Comparison of ENCODE assay signal across 12 cellular contexts in genomic region chr16:20807822-20808207, GRCh38. TPM values are rescaled to one million over a fixed set of nuclear protein-coding genes. Genes with fewer than 3 reads are reported as not detected.
A peak's percentile ranks its signal among the peaks of the same experiment; 100 is the strongest.
DNase-seq lines count a peak whose midpoint lies in the region; ATAC-seq and TF ChIP-seq lines count a peak whose summit lies in the region.
"Had no signal": no experiment of that assay in that cellular context is flagged by ENCODE, and none has a peak within 500 bp of the region (broad histone marks: within the 10 kb centered on the region; RNA-seq: fewer than 3 reads in every experiment).

No MANE protein-coding gene starts in this region.

- peak overlapping the region; percentile 99 for H3K4me3 Mint-ChIP-seq in activated naive CD4-positive, alpha-beta T cell treated with anti-CD3 and anti-CD28 coated beads, Interleukin-2, amount 50 U/mL, for 24 hours
- peak overlapping the region; percentile 97 for H3K4me3 Mint-ChIP-seq in endothelial cell (ENCODE audit: unreplicated experiment)
- H3K4me3 Mint-ChIP-seq in stimulated activated naive CD8-positive, alpha-beta T cell treated with anti-CD3 and anti-CD28 coated beads, Interleukin-15, amount 100 ng/mL, for 72 hours = peak overlapping the region; percentile 95 to 97

- peak overlapping the region; percentile 55 for H3K27ac Mint-ChIP-seq in activated naive CD4-positive, alpha-beta T cell treated with anti-CD3 and anti-CD28 coated beads, Interleukin-2, amount 50 U/mL, for 24 hours
- no peak overlapping the region for H3K27ac Mint-ChIP-seq in endothelial cell (ENCODE audit: unreplicated experiment)
- peak overlapping the region; percentile 98 to 99 for H3K27ac Mint-ChIP-seq in stimulated activated naive CD8-positive, alpha-beta T cell treated with anti-CD3 and anti-CD28 coated beads, Interleukin-15, amount 100 ng/mL, for 72 hours

- no peak for TF ChIP-seq POLR2A in GM18505 (IDR thresholded peaks at IDR 0.05; ENCODE audit: borderline replicate concordance, extremely low read depth, insufficient read depth, insufficient read length)

- POLR2A ChIA-PET in RWPE1 (lab: Yijun Ruan, JAX; ENCODE audit: low non-redundant PET) = no interaction called here

- TF ChIP-seq CTCF in RWPE1 (conservative IDR thresholded peaks at IDR 0.05; ENCODE audit: low read depth) (no peak), endothelial cell (IDR thresholded peaks at IDR 0.05; ENCODE audit: unreplicated experiment) (no peak)

- no peaks in the 10 kb centered on the region for H3K27me3 Mint-ChIP-seq in activated naive CD4-positive, alpha-beta T cell treated with anti-CD3 and anti-CD28 coated beads, Interleukin-2, amount 50 U/mL, for 24 hours
- H3K27me3 Mint-ChIP-seq in endothelial cell (ENCODE audit: unreplicated experiment) = peaks cover 8% of the 10 kb centered on the region
- no peaks in the 10 kb centered on the region for H3K27me3 Mint-ChIP-seq in stimulated activated naive CD8-positive, alpha-beta T cell treated with anti-CD3 and anti-CD28 coated beads, Interleukin-15, amount 100 ng/mL, for 72 hours

- peaks cover 14% of the 10 kb centered on the region for H3K4me1 Mint-ChIP-seq in activated naive CD4-positive, alpha-beta T cell treated with anti-CD3 and anti-CD28 coated beads, Interleukin-2, amount 50 U/mL, for 24 hours
- peaks cover 10% of the 10 kb centered on the region for H3K4me1 Mint-ChIP-seq in endothelial cell (ENCODE audit: unreplicated experiment)
- peaks cover 34% of the 10 kb centered on the region for H3K4me1 Mint-ChIP-seq in stimulated activated naive CD8-positive, alpha-beta T cell treated with anti-CD3 and anti-CD28 coated beads, Interleukin-15, amount 100 ng/mL, for 72 hours

- no peak for DNase-seq in activated naive CD4-positive, alpha-beta T cell (lab: John Stamatoyannopoulos, UW)
- DNase-seq in RWPE1 (ENCODE audit: low spot score) (no peak), endothelial cell (ENCODE audit: low spot score) (no peak), A172 (ENCODE audit: low spot score) (no peak), COLO829 (ENCODE audit: low spot score) (no peak)
- DNase-seq in stimulated activated naive CD8-positive, alpha-beta T cell treated with anti-CD3 and anti-CD28 coated beads, Interleukin-15, amount 100 ng/mL, for 72 hours = no peak
- DNase-seq: activated CD4-positive, alpha-beta T cell treated with anti-CD3 and anti-CD28 coated beads, Interleukin-2, amount 50 U/mL, for 1 hour; gastrocnemius medialis; NCI-H1105; stomach had no signal

- no peaks in the 10 kb centered on the region for H3K9me3 Mint-ChIP-seq in activated naive CD4-positive, alpha-beta T cell treated with anti-CD3 and anti-CD28 coated beads, Interleukin-2, amount 50 U/mL, for 24 hours
- H3K9me3 Mint-ChIP-seq in endothelial cell (ENCODE audit: unreplicated experiment) = no peaks in the 10 kb centered on the region
- H3K9me3 Mint-ChIP-seq in stimulated activated naive CD8-positive, alpha-beta T cell treated with anti-CD3 and anti-CD28 coated beads, Interleukin-15, amount 100 ng/mL, for 72 hours = no peaks in the 10 kb centered on the region

- H3K36me3 Mint-ChIP-seq in activated naive CD4-positive, alpha-beta T cell treated with anti-CD3 and anti-CD28 coated beads, Interleukin-2, amount 50 U/mL, for 24 hours = no peaks in the 10 kb centered on the region
- H3K36me3 Mint-ChIP-seq in endothelial cell (ENCODE audit: low read depth, unreplicated experiment) = no peaks in the 10 kb centered on the region

- ATAC-seq in stimulated activated naive CD8-positive, alpha-beta T cell treated with anti-CD3 and anti-CD28 coated beads, Interleukin-15, amount 100 ng/mL, for 72 hours = no peak
- ATAC-seq in GM18505 (IDR thresholded peaks at IDR 0.05; ENCODE audit: unreplicated experiment) = no peak
- ATAC-seq: gastrocnemius medialis had no signal

- peak overlapping the region; percentile 98 for H3K27ac ChIP-seq in RWPE1

- CTCF ChIA-PET in RWPE1 (lab: Yijun Ruan, JAX) = no interaction called here

RNA-seq across cellular contexts. Expression of gene REXO5, which starts 1.5 kb away (rescaled TPM):
- 2.4 TPM for total RNA-seq in endothelial cell (ENCODE audit: unreplicated experiment)
- total RNA-seq in A172 (2014; rRNA removed; shearing (Covaris generic)) = 14.5 and 17.9 TPM in 2 replicates

RNA-seq across cellular contexts. Expression of gene ERI2, which starts 1.5 kb away (rescaled TPM):
- 7.1 TPM for total RNA-seq in endothelial cell (ENCODE audit: unreplicated experiment)
- 47.0 and 49.5 TPM in 2 replicates for total RNA-seq in A172 (2014; rRNA removed; shearing (Covaris generic))

RNA-seq across cellular contexts. Expression of gene ACSM3, which starts 44.0 kb away (rescaled TPM):
- 10.3 TPM for total RNA-seq in endothelial cell (ENCODE audit: unreplicated experiment)
- total RNA-seq in A172 (2014; rRNA removed; shearing (Covaris generic)) = 0.96 and 1.00 TPM in 2 replicates
